In the genomic region with DNA sequence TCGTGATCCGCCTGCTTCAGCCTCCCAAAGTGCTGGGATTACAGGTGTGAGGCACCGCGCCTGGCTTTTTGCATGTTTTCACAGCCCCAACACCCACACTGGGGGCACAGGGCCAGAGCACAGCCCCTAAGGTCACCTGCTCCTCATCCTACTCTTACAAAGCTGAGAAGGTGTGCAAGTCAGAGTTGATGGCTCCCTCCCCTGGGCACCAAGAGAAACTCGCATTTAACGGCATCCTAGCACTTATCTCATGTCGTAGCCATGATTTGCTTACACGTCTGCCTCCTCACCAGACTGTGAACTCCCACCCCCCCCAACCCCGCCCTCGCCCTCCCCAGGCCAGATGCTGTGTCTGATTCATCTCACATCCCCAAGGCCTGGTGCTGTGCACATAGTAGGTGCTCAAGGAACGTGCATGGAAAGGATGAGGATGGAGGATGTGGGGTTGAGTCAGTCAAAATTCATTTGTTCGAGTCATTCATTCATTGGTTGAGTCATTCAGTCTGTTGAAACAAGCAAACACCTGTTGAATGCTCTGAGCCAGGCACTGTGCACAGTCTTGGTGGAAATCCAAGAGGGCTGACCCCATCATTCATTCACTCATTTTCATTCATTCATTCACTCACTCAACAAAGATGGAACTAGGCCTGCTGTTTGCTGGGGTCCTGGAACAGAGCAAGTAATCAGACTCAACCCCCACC, we compare ENCODE assay signal across 23 cellular contexts. TPM values are rescaled to one million over a fixed set of nuclear protein-coding genes. Genes with fewer than 3 reads are reported as not detected.
DNase-seq lines count a peak whose midpoint lies in the region; ATAC-seq and TF ChIP-seq lines count a peak whose summit lies in the region.
"Had no signal": no experiment of that assay in that cellular context is flagged by ENCODE, and none has a peak within 500 bp of the region (broad histone marks: within the 10 kb centered on the region; RNA-seq: fewer than 3 reads in every experiment).

No MANE protein-coding gene starts in this region.

- H3K4me2 ChIP-seq in IMR-90 (ENCODE audit: low read depth, low read length) (no peak overlapping the region), trophoblast cell (ENCODE audit: low read length) (no peak overlapping the region)
- H3K4me2 ChIP-seq: BLaER1 treated with 17β-estradiol and CSF1 and Interleukin-3, amounts not matched to agents 10 nM and 100 nM had no signal

- no peaks in the 10 kb centered on the region for H3K9me1 ChIP-seq in IMR-90 (ENCODE audit: insufficient read depth, low read length)

- H4K8ac ChIP-seq in IMR-90 (ENCODE audit: low read depth in 2 of 2, low read length in 2 of 2) (no peak overlapping the region), trophoblast cell (ENCODE audit: low read depth, low read length) (no peak overlapping the region)

- intact Hi-C loops in IMR-90 (cut with micrococcal nuclease): no loop called here

- H3K27ac Mint-ChIP-seq in activated T-helper 17 cell treated with anti-CD3 and anti-CD28 coated beads, Interleukin-2, amount 50 U/mL, for 72 hours: no peak overlapping the region
- H3K27ac Mint-ChIP-seq: CD4-positive, alpha-beta memory T cell had no signal

- H3K4ac ChIP-seq in IMR-90 (ENCODE audit: low read depth, low read length) (no peak overlapping the region), trophoblast cell (ENCODE audit: low read depth, low read length) (no peak overlapping the region)

- no peak for TF ChIP-seq POLR2A in IMR-90 (IDR thresholded peaks at IDR 0.05; ENCODE audit: low read depth, low read length)

- H3K27me3 ChIP-seq in IMR-90 (ENCODE audit: control insufficient read depth, insufficient read depth, low read length) (no peaks in the 10 kb centered on the region), trophoblast cell (ENCODE audit: insufficient read depth, low read length) (no peaks in the 10 kb centered on the region), brain microvascular endothelial cell (replicated peaks) (peaks cover 3% of the 10 kb centered on the region)
- H3K27me3 ChIP-seq: BLaER1 treated with 17β-estradiol and CSF1 and Interleukin-3, amounts not matched to agents 10 nM and 100 nM; MG63 had no signal

- H4K91ac ChIP-seq in IMR-90 (ENCODE audit: insufficient read depth, low read depth, low read length): no peak overlapping the region
- no peak overlapping the region for H4K91ac ChIP-seq in trophoblast cell (ENCODE audit: low read depth, low read length)

- H2BK120ac ChIP-seq in IMR-90 (ENCODE audit: low read depth, low read length) (no peak overlapping the region), trophoblast cell (ENCODE audit: insufficient read depth, low read length, poor library complexity) (no peak overlapping the region)

- H3K56ac ChIP-seq in IMR-90 (ENCODE audit: extremely low read depth, insufficient read depth, low read length): no peak overlapping the region

- no peak overlapping the region for H2BK20ac ChIP-seq in IMR-90 (ENCODE audit: low read depth, low read length)

- no peak overlapping the region for H3K4me3 Mint-ChIP-seq in activated T-helper 17 cell treated with anti-CD3 and anti-CD28 coated beads, Interleukin-2, amount 50 U/mL, for 72 hours
- H3K4me3 Mint-ChIP-seq: CD4-positive, alpha-beta memory T cell had no signal

- in situ Hi-C loops in IMR-90 (cut with MboI; ENCODE audit: low sequenced_read_pairs) (loop anchor here (5.0 to 10.0 kb wide), 2 partner anchors 69 to 344 kb away; a partner anchor contains a TSS), brain microvascular endothelial cell (cut with HindIII; ENCODE audit: low pct_ligation_motif_present, low sequenced_read_pairs) (no loop called here)

- no peak overlapping the region for H3K27ac ChIP-seq in IMR-90 (ENCODE audit: insufficient read depth, low read length)
- H3K27ac ChIP-seq in trophoblast cell (ENCODE audit: low read depth, low read length): no peak overlapping the region
- no peak overlapping the region for H3K27ac ChIP-seq in brain microvascular endothelial cell
- H3K27ac ChIP-seq: BLaER1 treated with 17β-estradiol and CSF1 and Interleukin-3, amounts not matched to agents 10 nM and 100 nM had no signal

- H2AK9ac ChIP-seq in IMR-90 (replicated peaks; ENCODE audit: low read depth, low read length, poor library complexity): no peak overlapping the region

- H4K20me1 ChIP-seq in IMR-90 (ENCODE audit: insufficient read depth, low read length): no peaks in the 10 kb centered on the region

- H3K18ac ChIP-seq in IMR-90 (ENCODE audit: low read depth, low read length) (no peak overlapping the region), trophoblast cell (ENCODE audit: low read length) (no peak overlapping the region)

- H3K36me3 Mint-ChIP-seq in activated T-helper 17 cell treated with anti-CD3 and anti-CD28 coated beads, Interleukin-2, amount 50 U/mL, for 72 hours (ENCODE audit: low read depth): no peaks in the 10 kb centered on the region
- H3K36me3 Mint-ChIP-seq: CD4-positive, alpha-beta memory T cell had no signal

- TF ChIP-seq RAD21 in IMR-90 (IDR thresholded peaks at IDR 0.05; ENCODE audit: low read length): no peak

- dilution Hi-C loops in IMR-90 (cut with HindIII; ENCODE audit: low sequenced_read_pairs, unreplicated experiment): no loop called here

- no peak overlapping the region for H2AFZ ChIP-seq in IMR-90 (replicated peaks; ENCODE audit: low read length, poor library complexity)
- no peak overlapping the region for H2AFZ ChIP-seq in trophoblast cell (ENCODE audit: insufficient read depth, low read length, poor library complexity)

- POLR2A ChIA-PET in IMR-90 (lab: Charles Lee; ENCODE audit: unreplicated experiment): no interaction called here

- H4K12ac ChIP-seq in trophoblast cell (ENCODE audit: low read depth, low read length): no peak overlapping the region

- H3K23ac ChIP-seq in IMR-90 (ENCODE audit: low read depth, low read length) (no peak overlapping the region), trophoblast cell (ENCODE audit: low read length) (no peak overlapping the region)

- ATAC-seq in IMR-90 (ENCODE audit: low read depth): no peak
- peak; percentile 31 for ATAC-seq in activated T-helper 17 cell treated with anti-CD3 and anti-CD28 coated beads, Interleukin-2, amount 50 U/mL, for 72 hours (replicated peaks)
- ATAC-seq in HG02852 (IDR thresholded peaks at IDR 0.05; ENCODE audit: unreplicated experiment): no peak

- TF ChIP-seq CTCF in IMR-90 (conservative IDR thresholded peaks at IDR 0.05; ENCODE audit: low read depth, low read length) (no peak), fibroblast of mammary gland (conservative IDR thresholded peaks at IDR 0.05; ENCODE audit: control insufficient read depth, insufficient read depth, low read depth, low read length) (no peak), brain microvascular endothelial cell (IDR thresholded peaks at IDR 0.05; ENCODE audit: low read depth, low read length, missing control alignments) (no peak)

- peaks cover 4% of the 10 kb centered on the region for H3K36me3 ChIP-seq in IMR-90 (ENCODE audit: control insufficient read depth, insufficient read depth, low read length)
- H3K36me3 ChIP-seq in trophoblast cell (ENCODE audit: control insufficient read depth in 1 of 2, insufficient read depth in 2 of 2, low read length in 2 of 2): no peaks in the 10 kb centered on the region
- no peaks in the 10 kb centered on the region for H3K36me3 ChIP-seq in brain microvascular endothelial cell (replicated peaks)
- H3K36me3 ChIP-seq: MG63 had no signal

- H3K79me1 ChIP-seq in IMR-90 (ENCODE audit: low read depth in 1 of 2, low read length in 2 of 2) (no peaks in the 10 kb centered on the region), trophoblast cell (ENCODE audit: low read length) (no peaks in the 10 kb centered on the region)

- WGBS in IMR-90 (ENCODE audit: extremely low coverage in 2 of 2, insufficient read length in 1 of 2), 2 experiments: no CpG with 5 or more reads among the region's 12 CpGs
- WGBS in trophoblast cell (ENCODE audit: extremely low coverage, insufficient coverage, insufficient read length): no CpG with 5 or more reads among the region's 12 CpGs

- H3K9ac ChIP-seq in IMR-90 (ENCODE audit: low read depth, low read length) (no peak overlapping the region), trophoblast cell (ENCODE audit: low read length) (no peak overlapping the region)
- H3K9ac ChIP-seq: BLaER1 treated with 17β-estradiol and CSF1 and Interleukin-3, amounts not matched to agents 10 nM and 100 nM had no signal

- no TSS peak for BruUV-seq in IMR-90 (replicated peaks; lab: Mats Ljungman, UMichigan)

- H2BK5ac ChIP-seq in IMR-90 (ENCODE audit: low read depth, low read length, poor library complexity, severe bottlenecking) (no peak overlapping the region), trophoblast cell (ENCODE audit: low read depth, low read length, poor library complexity) (no peak overlapping the region)

- H4K5ac ChIP-seq in IMR-90 (ENCODE audit: low read depth, low read length): no peak overlapping the region

- no peak overlapping the region for H2AK5ac ChIP-seq in IMR-90 (ENCODE audit: low read depth, low read length)
- H2AK5ac ChIP-seq in trophoblast cell (ENCODE audit: low read length): no peak overlapping the region

- no peak overlapping the region for H3K14ac ChIP-seq in IMR-90 (replicated peaks; ENCODE audit: low read depth, low read length)
- no peak overlapping the region for H3K14ac ChIP-seq in trophoblast cell (ENCODE audit: low read length)

- DNase-seq in NCI-H82 (lab: John Stamatoyannopoulos, UW) (peak; percentile 13), NCI-H82 treated with DMSO at 0.1 percent for 48 hours (lab: John Stamatoyannopoulos, UW; ENCODE audit: unreplicated experiment) (no peak), IMR-90 (peak; percentile 30), fibroblast of mammary gland (ENCODE audit: low read depth) (peak; percentile 22), trophoblast cell (no peak), brain microvascular endothelial cell (no peak)
- DNase-seq: 8988T; Caco-2; CD4-positive, alpha-beta memory T cell; DND-41; GOT3; MG63; NCI-H1092 treated with DMSO at 0.1 percent for 48 hours; NCI-H1436 treated with DMSO at 0.1 percent for 48 hours; NCI-H1930; NCI-H2227 treated with DMSO at 0.1 percent for 48 hours; NCI-H510A; NK-92 treated with Interleukin-12 subunit alpha and Interleukin-12 subunit beta, amount 100 ng/mL, for 24 hours; SHP77 had no signal

- H2BK12ac ChIP-seq in trophoblast cell (ENCODE audit: low read length): no peak overlapping the region

- H3K9me3 ChIP-seq in IMR-90 (ENCODE audit: control insufficient read depth, insufficient read depth, low read length) (no peaks in the 10 kb centered on the region), trophoblast cell (ENCODE audit: insufficient read depth, low read depth, low read length) (no peaks in the 10 kb centered on the region)
- H3K9me3 ChIP-seq: BLaER1 treated with 17β-estradiol and CSF1 and Interleukin-3, amounts not matched to agents 10 nM and 100 nM; Caco-2; MG63 had no signal

- CTCF ChIA-PET in IMR-90 (lab: Yijun Ruan, JAX): no interaction called here

- no peaks in the 10 kb centered on the region for H3K79me2 ChIP-seq in trophoblast cell (ENCODE audit: control insufficient read depth, insufficient read depth, low read length, poor library complexity)

- no peaks in the 10 kb centered on the region for H3K9me3 Mint-ChIP-seq in activated T-helper 17 cell treated with anti-CD3 and anti-CD28 coated beads, Interleukin-2, amount 50 U/mL, for 72 hours

- H3K4me1 ChIP-seq in IMR-90 (ENCODE audit: control insufficient read depth, insufficient read depth, low read length) (no peaks in the 10 kb centered on the region), trophoblast cell (ENCODE audit: control insufficient read depth in 1 of 2, insufficient read depth in 2 of 2, low read length in 2 of 2) (no peaks in the 10 kb centered on the region)
- H3K4me1 ChIP-seq: Caco-2 had no signal

- no peaks in the 10 kb centered on the region for H3K4me1 Mint-ChIP-seq in activated T-helper 17 cell treated with anti-CD3 and anti-CD28 coated beads, Interleukin-2, amount 50 U/mL, for 72 hours
- H3K4me1 Mint-ChIP-seq: CD4-positive, alpha-beta memory T cell had no signal

- H3K4me3 ChIP-seq in IMR-90 (ENCODE audit: insufficient read depth, low read depth, low read length) (no peak overlapping the region), fibroblast of mammary gland (ENCODE audit: control insufficient read depth, low read depth, low read length) (no peak overlapping the region), trophoblast cell (ENCODE audit: low read depth, low read length) (no peak overlapping the region), brain microvascular endothelial cell (ENCODE audit: low read depth, low read length) (no peak overlapping the region)
- H3K4me3 ChIP-seq: BLaER1 treated with 17β-estradiol and CSF1 and Interleukin-3, amounts not matched to agents 10 nM and 100 nM; MG63 had no signal

- H2BK15ac ChIP-seq in IMR-90 (ENCODE audit: low read depth, low read length): no peak overlapping the region

- peaks cover 34% of the 10 kb centered on the region for H3K27me3 Mint-ChIP-seq in activated T-helper 17 cell treated with anti-CD3 and anti-CD28 coated beads, Interleukin-2, amount 50 U/mL, for 72 hours

RNA-seq across cellular contexts. Expression of a gene that starts 11.3 kb away (rescaled TPM):
- total RNA-seq in IMR-90 (2012; rRNA removed): 4.7 and 6.1 TPM in 2 replicates
- polyA plus RNA-seq in IMR-90 (2012; rRNA removed): 6.7 and 7.6 TPM in 2 replicates
- 3.5 and 7.3 TPM in 2 replicates for polyA plus RNA-seq in IMR-90 (2012; cell fraction: cytosol; rRNA removed)
- polyA plus RNA-seq in IMR-90 (2012; cell fraction: nucleus; rRNA removed; ENCODE audit: low replicate concordance): 20.6 and 30.1 TPM in 2 replicates
- total RNA-seq in activated T-helper 17 cell treated with anti-CD3 and anti-CD28 coated beads, Interleukin-2, amount 50 U/mL, for 72 hours: not detected
- polyA plus RNA-seq in trophoblast cell (2013): 3.7 and 4.4 TPM in 2 replicates
- total RNA-seq: Caco-2; CD4-positive, alpha-beta memory T cell had no signal
- polyA plus RNA-seq: CD4-positive, alpha-beta memory T cell had no signal

RNA-seq across cellular contexts. Expression of a gene that starts 14.8 kb away (rescaled TPM):
- 17.0 and 19.2 TPM in 2 replicates for total RNA-seq in IMR-90 (2012; rRNA removed)
- polyA plus RNA-seq in IMR-90 (2012; rRNA removed): 152 and 223 TPM in 2 replicates
- polyA plus RNA-seq in IMR-90 (2012; cell fraction: cytosol; rRNA removed): 190 and 348 TPM in 2 replicates
- 394 and 1,182 TPM in 2 replicates for polyA plus RNA-seq in IMR-90 (2012; cell fraction: nucleus; rRNA removed; ENCODE audit: low replicate concordance)
- total RNA-seq in activated T-helper 17 cell treated with anti-CD3 and anti-CD28 coated beads, Interleukin-2, amount 50 U/mL, for 72 hours: under 1 TPM; 0.24 to 0.45 TPM
- polyA plus RNA-seq in trophoblast cell (2013): 13.4 and 15.0 TPM in 2 replicates

RNA-seq across cellular contexts. Expression of a gene that starts 59.1 kb away (rescaled TPM):
- not detected in 2 replicates for total RNA-seq in IMR-90 (2012; rRNA removed)
- 0.31 and 1.1 TPM in 2 replicates for polyA plus RNA-seq in IMR-90 (2012; rRNA removed)
- polyA plus RNA-seq in IMR-90 (2012; cell fraction: cytosol; rRNA removed): 0.70 and 0.97 TPM in 2 replicates
- polyA plus RNA-seq in IMR-90 (2012; cell fraction: nucleus; rRNA removed; ENCODE audit: low replicate concordance): 0.83 TPM in 1 of 2 replicates, not detected in the other
- not detected for total RNA-seq in activated T-helper 17 cell treated with anti-CD3 and anti-CD28 coated beads, Interleukin-2, amount 50 U/mL, for 72 hours
- polyA plus RNA-seq in trophoblast cell (2013): 3.3 and 4.3 TPM in 2 replicates
- total RNA-seq: CD4-positive, alpha-beta memory T cell; LHCN-M2 had no signal
- polyA plus RNA-seq: CD4-positive, alpha-beta memory T cell had no signal

Comparison
In these comparisons a context has a peak if more than half of its experiments do, and no peak if none do; other contexts are left out.
1. DNase-seq: peak in NCI-H82 (single experiment), IMR-90 (single experiment) and fibroblast of mammary gland (single experiment); none in NCI-H82 treated with DMSO at 0.1 percent for 48 hours (single experiment), trophoblast cell (0 of 2) and brain microvascular endothelial cell (single experiment).
2. RNA of a gene that starts 14.8 kb away (total RNA-seq): 17.0 to 19.2 TPM in IMR-90; 0.24 to 0.45 TPM in activated T-helper 17 cell treated with anti-CD3 and anti-CD28 coated beads, Interleukin-2, amount 50 U/mL, for 72 hours; every median in the first group is over 10 times any median in the second.